ENCODE assay signal across 31 cellular contexts in genomic region chr10:114057845-114058244, GRCh38. TPM values are rescaled to one million over a fixed set of nuclear protein-coding genes. Genes with fewer than 3 reads are reported as not detected.
"Had no signal": no experiment of that assay in that cellular context is flagged by ENCODE, and none has a peak within 500 bp of the region (broad histone marks: within the 10 kb centered on the region; RNA-seq: fewer than 3 reads in every experiment).

No MANE protein-coding gene starts in this region.

- ATAC-seq: activated CD4-positive, CD25-positive, alpha-beta regulatory T cell treated with anti-CD3 and anti-CD28 coated beads, Interleukin-2, amount 50 U/mL, for 24 hours; effector memory CD8-positive, alpha-beta T cell; gastrocnemius medialis; left colon; naive thymus-derived CD4-positive, alpha-beta T cell; psoas muscle; stimulated activated memory B cell treated with anti-CD40 and anti-IgM and Interleukin-4, amounts not matched to agents 10 μg/mL and 1 μg/mL and 100 μg/mL, for 72 hours; stimulated activated naive CD8-positive, alpha-beta T cell treated with anti-CD3 and anti-CD28 coated beads, Interleukin-15, amount 100 ng/mL, for 72 hours had no signal

- H3K27ac Mint-ChIP-seq: activated naive CD4-positive, alpha-beta T cell treated with anti-CD3 and anti-CD28 coated beads, Interleukin-2, amount 10 ng/mL, durations not matched to agents 7 days and 5 days; activated naive CD8-positive, alpha-beta T cell treated with anti-CD3 and anti-CD28 coated beads, Interleukin-2, amount 10 ng/mL, durations not matched to agents 7 days and 5 days; activated T-cell treated with anti-CD3 and anti-CD28 coated beads, Interleukin-2, amount 50 U/mL, for 24 hours; effector memory CD8-positive, alpha-beta T cell; mesothelial cell of epicardium; naive thymus-derived CD4-positive, alpha-beta T cell; stimulated activated memory B cell treated with anti-CD40 and anti-IgM and Interleukin-4, amounts not matched to agents 10 μg/mL and 1 μg/mL and 100 μg/mL, for 72 hours; stimulated activated naive CD8-positive, alpha-beta T cell treated with anti-CD3 and anti-CD28 coated beads, Interleukin-15, amount 100 ng/mL, for 72 hours; type B pancreatic cell had no signal

- H3K36me3 Mint-ChIP-seq: activated naive CD4-positive, alpha-beta T cell treated with anti-CD3 and anti-CD28 coated beads, Interleukin-2, amount 10 ng/mL, durations not matched to agents 7 days and 5 days; mesothelial cell of epicardium; stimulated activated memory B cell treated with anti-CD40 and anti-IgM and Interleukin-4, amounts not matched to agents 10 μg/mL and 1 μg/mL and 100 μg/mL, for 72 hours; type B pancreatic cell had no signal

- H3K9me3 Mint-ChIP-seq: activated naive CD4-positive, alpha-beta T cell treated with anti-CD3 and anti-CD28 coated beads, Interleukin-2, amount 10 ng/mL, durations not matched to agents 7 days and 5 days; activated T-cell treated with anti-CD3 and anti-CD28 coated beads, Interleukin-2, amount 50 U/mL, for 24 hours; effector memory CD8-positive, alpha-beta T cell; mesothelial cell of epicardium; naive thymus-derived CD4-positive, alpha-beta T cell; stimulated activated memory B cell treated with anti-CD40 and anti-IgM and Interleukin-4, amounts not matched to agents 10 μg/mL and 1 μg/mL and 100 μg/mL, for 72 hours; stimulated activated naive CD8-positive, alpha-beta T cell treated with anti-CD3 and anti-CD28 coated beads, Interleukin-15, amount 100 ng/mL, for 72 hours; type B pancreatic cell had no signal

- H3K4me3 Mint-ChIP-seq: activated naive CD4-positive, alpha-beta T cell treated with anti-CD3 and anti-CD28 coated beads, Interleukin-2, amount 10 ng/mL, durations not matched to agents 7 days and 5 days; activated naive CD8-positive, alpha-beta T cell treated with anti-CD3 and anti-CD28 coated beads, Interleukin-2, amount 10 ng/mL, durations not matched to agents 7 days and 5 days; activated T-cell treated with anti-CD3 and anti-CD28 coated beads, Interleukin-2, amount 50 U/mL, for 24 hours; effector memory CD8-positive, alpha-beta T cell; mesothelial cell of epicardium; naive thymus-derived CD4-positive, alpha-beta T cell; stimulated activated memory B cell treated with anti-CD40 and anti-IgM and Interleukin-4, amounts not matched to agents 10 μg/mL and 1 μg/mL and 100 μg/mL, for 72 hours; stimulated activated naive CD8-positive, alpha-beta T cell treated with anti-CD3 and anti-CD28 coated beads, Interleukin-15, amount 100 ng/mL, for 72 hours; type B pancreatic cell had no signal

- H3K27me3 Mint-ChIP-seq: stimulated activated memory B cell treated with anti-CD40 and anti-IgM and Interleukin-4, amounts not matched to agents 10 μg/mL and 1 μg/mL and 100 μg/mL, for 72 hours had no signal

- DNase-seq: activated CD4-positive, alpha-beta T cell treated with anti-CD3 and anti-CD28 coated beads for 48 hours; activated CD4-positive, alpha-beta T cell treated with anti-CD3 and anti-CD28 coated beads, Interleukin-2, amount 50 U/mL, for 48 hours; activated CD8-positive, alpha-beta memory T cell treated with anti-CD3 and anti-CD28 coated beads for 24 hours; activated CD8-positive, alpha-beta memory T cell treated with anti-CD3 and anti-CD28 coated beads, Interleukin-2, amount 50 U/mL, for 48 hours; activated gamma-delta T cell; activated naive CD4-positive, alpha-beta T cell treated with anti-CD3 and anti-CD28 coated beads, Interleukin-2, amount 10 ng/mL, durations not matched to agents 7 days and 5 days; activated naive CD8-positive, alpha-beta T cell treated with anti-CD3 and anti-CD28 coated beads, Interleukin-2, amount 10 ng/mL, durations not matched to agents 7 days and 5 days; activated T-cell treated with anti-CD3 and anti-CD28 coated beads, Interleukin-2, amount 50 U/mL, for 24 hours; caudate nucleus; cortex of kidney; effector memory CD8-positive, alpha-beta T cell; erythroblast; gastrocnemius medialis; glutamatergic neuron; hippocampal formation; left colon; naive thymus-derived CD4-positive, alpha-beta T cell; pancreas; psoas muscle; stimulated activated CD4-positive, alpha-beta T cell treated with anti-CD3 and anti-CD28 coated beads, Interleukin-1b, Interleukin-23, amount 100 ng/mL, for 48 hours; stimulated activated CD4-positive, alpha-beta T cell treated with anti-CD3 and anti-CD28 coated beads, Interleukin-4, amount 100 ng/mL, for 4 hours; stimulated activated CD8-positive, alpha-beta memory T cell treated with anti-CD3 and anti-CD28 coated beads, Interleukin-4, amount 100 ng/mL, for 48 hours; stimulated activated naive CD8-positive, alpha-beta T cell treated with anti-CD3 and anti-CD28 coated beads, Interleukin-15, amount 100 ng/mL, for 72 hours; substantia nigra; WERI-Rb-1 had no signal

RNA-seq across cellular contexts. Expression of gene ADRB1, which starts 14.2 kb away (rescaled TPM):
- total RNA-seq: smooth muscle cell, vagina had no signal
